ENCODE assay signal across 23 cellular contexts in the genomic region with DNA sequence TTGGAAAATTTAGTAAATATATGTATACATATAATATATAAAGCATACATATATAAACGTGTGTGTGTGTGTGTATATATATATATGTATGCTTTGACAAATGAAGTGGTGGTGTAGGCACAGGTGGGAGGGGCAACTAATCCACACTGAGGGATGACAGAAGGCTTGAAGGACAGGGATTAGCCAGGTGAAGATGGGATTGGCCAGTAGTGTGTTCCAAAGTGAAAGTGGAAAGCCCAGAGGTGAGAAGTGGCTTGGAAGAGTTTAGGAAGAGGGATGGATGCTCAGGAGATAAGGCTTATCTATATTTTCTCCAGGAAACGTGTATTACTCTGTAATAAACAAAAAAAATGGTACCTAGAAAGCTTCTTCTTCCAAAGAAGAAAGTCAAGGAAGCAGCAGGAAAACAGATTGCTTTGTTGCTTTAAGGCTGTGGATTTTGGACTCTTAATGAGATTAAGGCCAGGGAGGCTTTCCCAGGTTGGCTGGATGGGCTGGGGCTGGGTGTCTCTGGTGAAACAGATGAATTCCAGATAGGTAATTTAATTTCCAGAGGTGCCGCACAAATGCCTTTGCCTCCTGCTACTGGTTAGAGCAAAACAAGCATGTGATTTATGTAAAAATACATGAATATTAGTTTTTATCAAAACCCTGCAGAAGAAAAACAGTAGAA.
A peak's percentile ranks its signal among the peaks of the same experiment; 100 is the strongest.
DNase-seq lines count a peak whose midpoint lies in the region; ATAC-seq and TF ChIP-seq lines count a peak whose summit lies in the region.
"Had no signal": no experiment of that assay in that cellular context is flagged by ENCODE, and none has a peak within 500 bp of the region (broad histone marks: within the 10 kb centered on the region; RNA-seq: fewer than 3 reads in every experiment).

No MANE protein-coding gene starts in this region.

- no peaks in the 10 kb centered on the region for H3K27me3 Mint-ChIP-seq in MCF 10A (ENCODE audit: insufficient read depth, unreplicated experiment)
- H3K27me3 Mint-ChIP-seq in stimulated activated naive CD8-positive, alpha-beta T cell treated with anti-CD3 and anti-CD28 coated beads, Interleukin-15, amount 100 ng/mL, for 72 hours, result no peaks in the 10 kb centered on the region
- H3K27me3 Mint-ChIP-seq: IgD-negative memory B cell, type B pancreatic cell had no signal

- H3K27ac ChIP-seq in mammary epithelial cell (ENCODE audit: insufficient read depth, low read depth, low read length) (no peak overlapping the region), mesendoderm (ENCODE audit: low read depth, low read length) (no peak overlapping the region), caudate nucleus (ENCODE audit: low read depth, low read length) (no peak overlapping the region), suprapubic skin (no peak overlapping the region)
- H3K27ac ChIP-seq: left ventricle myocardium inferior had no signal

- no peak for TF ChIP-seq POLR2A in suprapubic skin (IDR thresholded peaks at IDR 0.05)

- in situ Hi-C loops in mammary epithelial cell (cut with MboI; ENCODE audit: low sequenced_read_pairs in 2 of 2), result no loop called here

- ATAC-seq in SK-N-SH treated with all-trans-retinoic acid at 6 μM for 48 hours, result no peak
- no peak for ATAC-seq in stimulated activated naive CD8-positive, alpha-beta T cell treated with anti-CD3 and anti-CD28 coated beads, Interleukin-15, amount 100 ng/mL, for 72 hours
- ATAC-seq: activated T-cell treated with anti-CD3 and anti-CD28 coated beads, Interleukin-2, amount 50 U/mL, for 72 hours had no signal

- H2BK15ac ChIP-seq in mesendoderm (replicated peaks; ENCODE audit: low read depth), result no peak overlapping the region

- H3K9ac ChIP-seq in mammary epithelial cell (ENCODE audit: insufficient read depth, low read length), result no peak overlapping the region
- H3K9ac ChIP-seq in mesendoderm (ENCODE audit: low read length), result no peak overlapping the region

- H3K36me3 Mint-ChIP-seq in MCF 10A (ENCODE audit: insufficient read depth, unreplicated experiment), result peaks cover 3% of the 10 kb centered on the region
- H3K36me3 Mint-ChIP-seq: IgD-negative memory B cell, type B pancreatic cell had no signal

- H3K79me2 ChIP-seq in mammary epithelial cell (ENCODE audit: insufficient read depth, low read length) (peaks cover 96% of the 10 kb centered on the region), mesendoderm (ENCODE audit: control insufficient read depth, insufficient read depth, low read length) (peaks cover 92% of the 10 kb centered on the region)

- H3K18ac ChIP-seq in mesendoderm (ENCODE audit: low read length), result no peak overlapping the region

- H3K23ac ChIP-seq in mesendoderm (ENCODE audit: low read length), result no peak overlapping the region

- peaks cover 35% of the 10 kb centered on the region for H3K4me1 Mint-ChIP-seq in MCF 10A (ENCODE audit: insufficient read depth, unreplicated experiment)
- H3K4me1 Mint-ChIP-seq in stimulated activated naive CD8-positive, alpha-beta T cell treated with anti-CD3 and anti-CD28 coated beads, Interleukin-15, amount 100 ng/mL, for 72 hours, result peaks cover 91% of the 10 kb centered on the region

- no peak overlapping the region for H2AK5ac ChIP-seq in mesendoderm (ENCODE audit: low read length)

- 96% methylated on average over 3 of the region's 3 CpGs for WGBS in mammary epithelial cell (ENCODE audit: low coverage, missing lambda C conversion rate)
- WGBS in mesendoderm (ENCODE audit: extremely low coverage, insufficient coverage, low lambda C conversion rate), result no CpG with 5 or more reads among the region's 3 CpGs
- WGBS in suprapubic skin, result 78% methylated on average over 3 of the region's 3 CpGs

- H2AFZ ChIP-seq in mammary epithelial cell (ENCODE audit: low read depth, low read length), result no peak overlapping the region

- no peaks in the 10 kb centered on the region for H3K9me3 Mint-ChIP-seq in MCF 10A (ENCODE audit: unreplicated experiment)
- no peaks in the 10 kb centered on the region for H3K9me3 Mint-ChIP-seq in stimulated activated naive CD8-positive, alpha-beta T cell treated with anti-CD3 and anti-CD28 coated beads, Interleukin-15, amount 100 ng/mL, for 72 hours
- H3K9me3 Mint-ChIP-seq: activated naive CD4-positive, alpha-beta T cell treated with anti-CD3 and anti-CD28 coated beads, Interleukin-2, amount 50 U/mL, for 72 hours; activated T-cell treated with anti-CD3 and anti-CD28 coated beads, Interleukin-2, amount 50 U/mL, for 72 hours; IgD-negative memory B cell; type B pancreatic cell had no signal

- CTCF ChIA-PET in MCF 10A (lab: Yijun Ruan, JAX) (interaction anchor here (1.2 kb wide), 1 partner anchor 34 kb away, joined by 3 read pairs; no protein-coding TSS in a partner anchor), mammary epithelial cell (lab: Charles Lee; ENCODE audit: low non-redundant PET) (no interaction called here)

- H3K4me3 ChIP-seq in mammary epithelial cell (replicated peaks in 1 of 3; ENCODE audit: insufficient read depth in 1 of 3, low read depth in 2 of 3, low read length in 3 of 3), result no peak overlapping the region
- H3K4me3 ChIP-seq in mesendoderm (ENCODE audit: low read length), result no peak overlapping the region
- no peak overlapping the region for H3K4me3 ChIP-seq in suprapubic skin
- H3K4me3 ChIP-seq: heart right ventricle, left ventricle myocardium inferior, MG63 had no signal

- no peak overlapping the region for H3K4me3 Mint-ChIP-seq in MCF 10A (ENCODE audit: unreplicated experiment)
- H3K4me3 Mint-ChIP-seq in stimulated activated naive CD8-positive, alpha-beta T cell treated with anti-CD3 and anti-CD28 coated beads, Interleukin-15, amount 100 ng/mL, for 72 hours, result peak overlapping the region in 1 of 2 donors; percentile 36
- H3K4me3 Mint-ChIP-seq: type B pancreatic cell had no signal

- peaks cover 3% of the 10 kb centered on the region for H4K20me1 ChIP-seq in mammary epithelial cell (ENCODE audit: insufficient read depth, low read length)

- H2BK120ac ChIP-seq in mesendoderm (ENCODE audit: low read depth, low read length), result no peak overlapping the region

- peak overlapping the region; percentile 57 for H3K27ac Mint-ChIP-seq in MCF 10A (ENCODE audit: low read depth, unreplicated experiment)
- peak overlapping the region; percentile 69 to 81 for H3K27ac Mint-ChIP-seq in stimulated activated naive CD8-positive, alpha-beta T cell treated with anti-CD3 and anti-CD28 coated beads, Interleukin-15, amount 100 ng/mL, for 72 hours
- H3K27ac Mint-ChIP-seq: type B pancreatic cell had no signal

- intact Hi-C loops in MCF 10A (cut with micrococcal nuclease), result no loop called here
- intact Hi-C loops in mammary epithelial cell (cut with micrococcal nuclease), result no loop called here

- H3K56ac ChIP-seq in mesendoderm (ENCODE audit: low read length), result no peak overlapping the region

- H3K79me1 ChIP-seq in mesendoderm (ENCODE audit: low read length), result peaks cover 9% of the 10 kb centered on the region

- H3K27me3 ChIP-seq in mammary epithelial cell (ENCODE audit: insufficient read depth, low read length), result no peaks in the 10 kb centered on the region
- H3K27me3 ChIP-seq in mesendoderm (ENCODE audit: insufficient read depth, low read length, poor library complexity), result no peaks in the 10 kb centered on the region
- no peaks in the 10 kb centered on the region for H3K27me3 ChIP-seq in suprapubic skin
- H3K27me3 ChIP-seq: heart right ventricle, MG63 had no signal

- dilution Hi-C loops in mammary epithelial cell (cut with HindIII; ENCODE audit: low sequenced_read_pairs), result no loop called here

- no peak for TF ChIP-seq CTCF in MCF 10A (IDR thresholded peaks at IDR 0.05; ENCODE audit: unreplicated experiment)
- TF ChIP-seq CTCF in mammary epithelial cell (conservative IDR thresholded peaks at IDR 0.05 in 1 of 2, IDR thresholded peaks at IDR 0.05 in 1 of 2; ENCODE audit: extremely low read depth in 1 of 2, insufficient read depth in 1 of 2, low read depth in 1 of 2, low read length in 2 of 2), result no peak
- no peak for TF ChIP-seq CTCF in suprapubic skin (IDR thresholded peaks at IDR 0.05)

- no peaks in the 10 kb centered on the region for H3K9me3 ChIP-seq in mammary epithelial cell (replicated peaks; ENCODE audit: insufficient read depth, low read length)
- no peaks in the 10 kb centered on the region for H3K9me3 ChIP-seq in suprapubic skin
- H3K9me3 ChIP-seq: heart right ventricle, left ventricle myocardium inferior, MG63 had no signal

- POLR2A ChIA-PET in MCF 10A (lab: Yijun Ruan, JAX), result no interaction called here

- H3K36me3 ChIP-seq in mammary epithelial cell (ENCODE audit: insufficient read depth, low read length) (no peaks in the 10 kb centered on the region), mesendoderm (ENCODE audit: control insufficient read depth, insufficient read depth, low read length) (no peaks in the 10 kb centered on the region), suprapubic skin (no peaks in the 10 kb centered on the region)
- H3K36me3 ChIP-seq: heart right ventricle, left ventricle myocardium inferior, MG63 had no signal

- H3K4me1 ChIP-seq in mammary epithelial cell (ENCODE audit: insufficient read depth, low read length), result peaks cover 6% of the 10 kb centered on the region
- peaks cover 12% of the 10 kb centered on the region for H3K4me1 ChIP-seq in mesendoderm (ENCODE audit: control insufficient read depth, low read depth, low read length)
- H3K4me1 ChIP-seq in suprapubic skin, result peaks cover 58% of the 10 kb centered on the region

- TF ChIP-seq EP300 in suprapubic skin (IDR thresholded peaks at IDR 0.05), result no peak

- no peak overlapping the region for H4K5ac ChIP-seq in mesendoderm (ENCODE audit: low read length)

- BruUV-seq in MCF 10A (replicated peaks; lab: Mats Ljungman, UMichigan), result no TSS peak
- no TSS peak for BruUV-seq in mammary epithelial cell (replicated peaks; lab: Mats Ljungman, UMichigan)

- no peak overlapping the region for H3K4ac ChIP-seq in mesendoderm (ENCODE audit: low read depth, low read length)

- no peak overlapping the region for H2BK5ac ChIP-seq in mesendoderm (ENCODE audit: low read length)

- H4K8ac ChIP-seq in mesendoderm (ENCODE audit: low read depth, low read length), result no peak overlapping the region

- H3K4me2 ChIP-seq in mammary epithelial cell (ENCODE audit: insufficient read depth, low read depth, low read length) (no peak overlapping the region), mesendoderm (ENCODE audit: low read length) (no peak overlapping the region)

- no peak for DNase-seq in MCF 10A (ENCODE audit: unreplicated experiment)
- DNase-seq in mammary epithelial cell, result no peak
- DNase-seq in mesendoderm, result peak; percentile 74
- no peak for DNase-seq in stimulated activated naive CD8-positive, alpha-beta T cell treated with anti-CD3 and anti-CD28 coated beads, Interleukin-15, amount 100 ng/mL, for 72 hours
- no peak for DNase-seq in caudate nucleus (lab: John Stamatoyannopoulos, UW)
- no peak for DNase-seq in suprapubic skin (ENCODE audit: low spot score in 2 of 2)
- no peak for DNase-seq in H4 (ENCODE audit: low spot score)
- DNase-seq: activated T-cell treated with anti-CD3 and anti-CD28 coated beads, Interleukin-2, amount 50 U/mL, for 72 hours; DMS 273 treated with DMSO at 0.1 percent for 48 hours; heart right ventricle; left ventricle myocardium inferior; MG63; NCI-H1694; NCI-H2171 treated with DMSO at 0.1 percent for 48 hours; NCI-H69; occipital lobe; retina; stimulated activated CD4-positive, alpha-beta T cell treated with anti-CD3 and anti-CD28 coated beads, Interleukin-4, amount 100 ng/mL, for 24 hours; T1000 had no signal

TF ChIP-seq in SK-N-SH treated with all-trans-retinoic acid at 6 μM for 48 hours, 23 proteins besides CTCF, POLR2A, EP300 and RAD21 (continues in another document):
- TF ChIP-seq TCF4 (CRISPR knock-in tag; IDR thresholded peaks at IDR 0.05; ENCODE audit: borderline replicate concordance), result peak; percentile 40; the same call in 1 of the 2 replicates
